9 cellular contexts compared by ENCODE assay signal in genomic region chr10:132394936-132395703, GRCh38. TPM values are rescaled to one million over a fixed set of nuclear protein-coding genes. Genes with fewer than 3 reads are reported as not detected.
DNase-seq lines count a peak whose midpoint lies in the region; ATAC-seq and TF ChIP-seq lines count a peak whose summit lies in the region.
"Had no signal": no experiment of that assay in that cellular context is flagged by ENCODE, and none has a peak within 500 bp of the region (broad histone marks: within the 10 kb centered on the region; RNA-seq: fewer than 3 reads in every experiment).

No MANE protein-coding gene starts in this region.

- TF ChIP-seq POLR2A in thyroid gland (IDR thresholded peaks at IDR 0.05): no peak

- peaks cover 7% of the 10 kb centered on the region for H3K9me3 Mint-ChIP-seq in activated CD8-positive, alpha-beta memory T cell treated with anti-CD3 and anti-CD28 coated beads, Interleukin-2, amount 10 ng/mL, durations not matched to agents 7 days and 5 days (ENCODE audit: low read depth)

- H3K36me3 ChIP-seq in effector memory CD4-positive, alpha-beta T cell (ENCODE audit: control insufficient read depth, insufficient read depth, low read length): no peaks in the 10 kb centered on the region
- H3K36me3 ChIP-seq in muscle layer of colon (ENCODE audit: insufficient read depth, low read length): no peaks in the 10 kb centered on the region
- H3K36me3 ChIP-seq in thyroid gland: no peaks in the 10 kb centered on the region

- H3K4me1 ChIP-seq in effector memory CD4-positive, alpha-beta T cell (ENCODE audit: control insufficient read depth, insufficient read depth, low read length, poor library complexity, severe bottlenecking): peaks cover 19% of the 10 kb centered on the region
- peaks cover 27% of the 10 kb centered on the region for H3K4me1 ChIP-seq in muscle layer of colon (ENCODE audit: insufficient read depth, low read length)
- peaks cover 26 to 37% of the 10 kb centered on the region in 2 donors for H3K4me1 ChIP-seq in thyroid gland

- H3K4me3 Mint-ChIP-seq in activated CD8-positive, alpha-beta memory T cell treated with anti-CD3 and anti-CD28 coated beads, Interleukin-2, amount 10 ng/mL, durations not matched to agents 7 days and 5 days: peak overlapping the region; percentile 18

- H3K27ac Mint-ChIP-seq in activated CD8-positive, alpha-beta memory T cell treated with anti-CD3 and anti-CD28 coated beads, Interleukin-2, amount 10 ng/mL, durations not matched to agents 7 days and 5 days: no peak overlapping the region

- no peak for ATAC-seq in activated CD8-positive, alpha-beta memory T cell treated with anti-CD3 and anti-CD28 coated beads, Interleukin-2, amount 10 ng/mL, durations not matched to agents 7 days and 5 days
- no peak for ATAC-seq in GM19035 (IDR thresholded peaks at IDR 0.05; ENCODE audit: unreplicated experiment)
- no peak for ATAC-seq in activated CD4-positive, CD25-positive, alpha-beta regulatory T cell treated with anti-CD3 and anti-CD28 coated beads, Interleukin-2, amount 50 U/mL, for 24 hours
- no peak for ATAC-seq in HG02884 (IDR thresholded peaks at IDR 0.05; ENCODE audit: unreplicated experiment)

- CTCF ChIA-PET in activated CD8-positive, alpha-beta memory T cell treated with anti-CD3 and anti-CD28 coated beads, Interleukin-2, amount 10 ng/mL, durations not matched to agents 7 days and 5 days (lab: Charles Lee): interaction anchor here (2.1 kb wide), 1 partner anchor 52 kb away, joined by 7 read pairs; no protein-coding TSS in a partner anchor

- no peak overlapping the region for H3K4me3 ChIP-seq in effector memory CD4-positive, alpha-beta T cell (ENCODE audit: insufficient read depth, low read depth, low read length, poor library complexity, severe bottlenecking)
- H3K4me3 ChIP-seq in muscle layer of colon (ENCODE audit: low read depth in 1 of 2, low read length in 2 of 2): no peak overlapping the region
- H3K4me3 ChIP-seq in thyroid gland (replicated peaks in 1 of 3): peak overlapping the region in 1 of 3 donors; percentile 49

- H3K9me3 ChIP-seq in effector memory CD4-positive, alpha-beta T cell (ENCODE audit: control insufficient read depth, low read length): no peaks in the 10 kb centered on the region
- H3K9me3 ChIP-seq in muscle layer of colon (ENCODE audit: low read length) (no peaks in the 10 kb centered on the region), thyroid gland (no peaks in the 10 kb centered on the region)

- H3K27me3 ChIP-seq in effector memory CD4-positive, alpha-beta T cell (replicated peaks; ENCODE audit: control insufficient read depth, insufficient read depth, low read length, poor library complexity, severe bottlenecking): no peaks in the 10 kb centered on the region
- H3K27me3 ChIP-seq in muscle layer of colon (ENCODE audit: control insufficient read depth in 1 of 2, insufficient read depth in 2 of 2, low read length in 2 of 2) (no peaks in the 10 kb centered on the region), thyroid gland (no peaks in the 10 kb centered on the region)

- no peak for DNase-seq in activated CD8-positive, alpha-beta memory T cell treated with anti-CD3 and anti-CD28 coated beads, Interleukin-2, amount 10 ng/mL, durations not matched to agents 7 days and 5 days
- no peak for DNase-seq in activated CD8-positive, alpha-beta memory T cell treated with anti-CD3 and anti-CD28 coated beads, Interleukin-2, amount 50 U/mL, for 48 hours
- DNase-seq in effector memory CD4-positive, alpha-beta T cell: no peak
- DNase-seq in thyroid gland: peak in 1 of 2 donors; percentile 6
- DNase-seq: stimulated activated CD4-positive, alpha-beta T cell treated with anti-CD3 and anti-CD28 coated beads, Interleukin-4, amount 100 ng/mL, for 4 hours had no signal

- TF ChIP-seq CTCF in thyroid gland (IDR thresholded peaks at IDR 0.05): no peak

- peaks cover 1% of the 10 kb centered on the region for H3K36me3 Mint-ChIP-seq in activated CD8-positive, alpha-beta memory T cell treated with anti-CD3 and anti-CD28 coated beads, Interleukin-2, amount 10 ng/mL, durations not matched to agents 7 days and 5 days

- intact Hi-C loops in thyroid gland (cut with DNase I): loop anchor here (2.0 kb wide), 1 partner anchor 58 kb away; no protein-coding TSS in a partner anchor

- no peak overlapping the region for H3K9ac ChIP-seq in muscle layer of colon (ENCODE audit: low read length)

- H3K27ac ChIP-seq in effector memory CD4-positive, alpha-beta T cell (ENCODE audit: insufficient read depth, low read length, poor library complexity, severe bottlenecking): peak overlapping the region; percentile 65
- peak overlapping the region; percentile 82 for H3K27ac ChIP-seq in muscle layer of colon (ENCODE audit: low read depth, low read length)
- H3K27ac ChIP-seq in thyroid gland: peak overlapping the region; percentile 94 to 95 (median 95)

- peaks cover 11% of the 10 kb centered on the region for H3K4me1 Mint-ChIP-seq in activated CD8-positive, alpha-beta memory T cell treated with anti-CD3 and anti-CD28 coated beads, Interleukin-2, amount 10 ng/mL, durations not matched to agents 7 days and 5 days

- 83 to 91% methylated on average over 7 to 12 of the region's 12 CpGs for WGBS in thyroid gland, 2 donors

- no peaks in the 10 kb centered on the region for H3K27me3 Mint-ChIP-seq in activated CD8-positive, alpha-beta memory T cell treated with anti-CD3 and anti-CD28 coated beads, Interleukin-2, amount 10 ng/mL, durations not matched to agents 7 days and 5 days

RNA-seq across cellular contexts. Expression of gene PWWP2B, which starts 1.9 kb away (rescaled TPM):
- 10 to 100 TPM in 1 of 2 experiments, 1 to 10 TPM in 1; 6.9 to 12.8 TPM for total RNA-seq in activated CD8-positive, alpha-beta memory T cell treated with anti-CD3 and anti-CD28 coated beads, Interleukin-2, amount 10 ng/mL, durations not matched to agents 7 days and 5 days
- 10 to 100 TPM; 14.5 to 35.4 (median 27.3) TPM for total RNA-seq in thyroid gland
